Comparison of ENCODE assay signal across 1 cellular context in genomic region chr2:187475499-187476248, GRCh38.
TF ChIP-seq lines count a peak whose summit lies in the region.

No MANE protein-coding gene starts in this region.

TF ChIP-seq in GM12878, 131 proteins besides CTCF, POLR2A, EP300 and RAD21 (continued from another document and continues in another):
- TF ChIP-seq USF1 (IDR thresholded peaks at IDR 0.05; ENCODE audit: borderline replicate concordance, extremely low read length, insufficient read depth, low read depth, low read length) (no peak), IRF3 (IDR thresholded peaks at IDR 0.05) (no peak), IRF4 (IDR thresholded peaks at IDR 0.05; ENCODE audit: low read depth, low read length) (no peak), BCL3 (IDR thresholded peaks at IDR 0.05; ENCODE audit: borderline replicate concordance, insufficient read depth, low read depth, low read length, poor library complexity, severe bottlenecking) (no peak), JUNB (IDR thresholded peaks at IDR 0.05) (peak; percentile 77), RB1 (IDR thresholded peaks at IDR 0.05; ENCODE audit: borderline replicate concordance) (no peak), SIN3A (IDR thresholded peaks at IDR 0.05; ENCODE audit: low read depth, low read length) (no peak), STAT3 (IDR thresholded peaks at IDR 0.05; ENCODE audit: low read depth, low read length) (no peak), TCF3 (IDR thresholded peaks at IDR 0.05; ENCODE audit: borderline replicate concordance, insufficient read depth, low read depth, low read length) (no peak), NBN (IDR thresholded peaks at IDR 0.05) (0 out of 2 replicates have a peak, but pooled peaks have one; percentile 24), DPF2 (IDR thresholded peaks at IDR 0.05) (peak; percentile 72), SREBF1 (IDR thresholded peaks at IDR 0.05; ENCODE audit: low read length) (no peak), CREM (IDR thresholded peaks at IDR 0.05; ENCODE audit: low read depth) (peak; percentile 61), SPI1 (IDR thresholded peaks at IDR 0.05; ENCODE audit: borderline replicate concordance, insufficient read depth, low read depth, low read length) (peak; percentile 92), RELB (IDR thresholded peaks at IDR 0.05; ENCODE audit: low read depth) (no peak), IKZF2 (IDR thresholded peaks at IDR 0.05) (peak; percentile 75 to 81), NFXL1 (IDR thresholded peaks at IDR 0.05; ENCODE audit: borderline replicate concordance) (no peak), CEBPZ (IDR thresholded peaks at IDR 0.05; ENCODE audit: low read depth, low read length) (no peak), GABPA (IDR thresholded peaks at IDR 0.05; ENCODE audit: low read depth) (0 out of 2 replicates have a peak, but pooled peaks have one; percentile 4), FOS (IDR thresholded peaks at IDR 0.05; ENCODE audit: borderline replicate concordance, extremely low read depth, insufficient read length) (no peak), MYC (IDR thresholded peaks at IDR 0.05; ENCODE audit: insufficient read depth, insufficient read length, insufficient replicate concordance, low read length, severe bottlenecking) (no peak), ATF2 (IDR thresholded peaks at IDR 0.05; ENCODE audit: low read length) (peak; percentile 77), RAD51 (IDR thresholded peaks at IDR 0.05) (no peak), HDGF (IDR thresholded peaks at IDR 0.05) (no peak), SMARCA5 (IDR thresholded peaks at IDR 0.05) (no peak), BMI1 (IDR thresholded peaks at IDR 0.05; ENCODE audit: borderline replicate concordance) (peak; percentile 48; the same call in 1 of the 2 replicates), IKZF1 (conservative IDR thresholded peaks at IDR 0.05) (peak; percentile 46), CBFB (IDR thresholded peaks at IDR 0.05; ENCODE audit: low read depth) (peak; percentile 54; the same call in 1 of the 2 replicates), PAX5 (IDR thresholded peaks at IDR 0.05; ENCODE audit: borderline replicate concordance, low read depth, low read length) (peak; percentile 46; the same call in 1 of the 2 replicates), CUX1 (IDR thresholded peaks at IDR 0.05; ENCODE audit: insufficient replicate concordance, low read depth, low read length) (no peak), ZBTB33 (IDR thresholded peaks at IDR 0.05) (no peak), ATF3 (IDR thresholded peaks at IDR 0.05; ENCODE audit: borderline replicate concordance, extremely low read depth, low read depth, low read length) (no peak), RUNX3 (IDR thresholded peaks at IDR 0.05; ENCODE audit: low read length) (peak; percentile 92), ZNF687 (IDR thresholded peaks at IDR 0.05) (no peak), SUZ12 (IDR thresholded peaks at IDR 0.05; ENCODE audit: unreplicated experiment) (no peak)
